Comparison of ENCODE assay signal across 23 cellular contexts in the genomic region with DNA sequence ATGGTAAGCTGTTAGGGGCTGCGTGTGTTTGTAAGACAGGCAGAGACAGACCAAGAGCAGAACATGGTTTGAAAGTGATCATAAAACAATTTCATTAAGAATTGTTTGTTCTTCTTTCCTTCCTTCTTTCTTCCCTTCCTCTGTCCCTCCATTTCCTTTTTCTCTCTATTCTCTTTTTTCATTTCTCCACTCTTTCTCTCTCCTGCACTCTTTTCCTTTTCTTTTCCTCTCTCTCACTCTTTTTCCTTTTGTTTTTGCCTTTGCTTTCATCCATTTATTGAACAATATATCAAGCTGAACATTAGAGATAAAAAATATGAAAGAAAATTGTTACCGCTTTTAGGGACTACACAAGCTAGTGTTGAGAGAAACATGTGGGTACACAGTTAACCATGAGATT.
"Had no signal": no experiment of that assay in that cellular context is flagged by ENCODE, and none has a peak within 500 bp of the region (broad histone marks: within the 10 kb centered on the region; RNA-seq: fewer than 3 reads in every experiment).

No MANE protein-coding gene starts in this region.

- H3K4me2 ChIP-seq: PC-9 had no signal

- H3K4me1 ChIP-seq: Peyer's patch, SJCRH30 had no signal

- DNase-seq: Karpas-422, KG1, MG63, NCI-H1092, NCI-H1105 treated with DMSO at 0.1 percent for 48 hours, NCI-H1417 treated with DMSO at 0.1 percent for 48 hours, NCI-H1694 treated with DMSO at 0.1 percent for 48 hours, NCI-H1930, NCI-H2081, NCI-H2107, NCI-H226, NCI-H446, NCI-H510A, NCI-H524 treated with DMSO at 0.1 percent for 48 hours, NCI-H69, NCI-H774, Peyer's patch, SHP77 treated with DMSO at 0.1 percent for 48 hours, SJCRH30, T-helper 1 cell had no signal

- ATAC-seq: Right ventricle myocardium inferior, SK-N-SH treated with all-trans-retinoic acid at 6 μM for 48 hours had no signal

- H3K36me3 ChIP-seq: MG63, Peyer's patch, SJCRH30 had no signal

- H3K9me3 ChIP-seq: MG63, SJCRH30 had no signal

- H2AFZ ChIP-seq: PC-9 had no signal

- H3K4me3 ChIP-seq: MG63, PC-9, Peyer's patch, SJCRH30 had no signal

- H3K27ac ChIP-seq: PC-9, Peyer's patch, SJCRH30 had no signal

- H3K27me3 ChIP-seq: MG63, Peyer's patch had no signal
